Comparison of ENCODE assay signal across 12 cellular contexts in the genomic region with DNA sequence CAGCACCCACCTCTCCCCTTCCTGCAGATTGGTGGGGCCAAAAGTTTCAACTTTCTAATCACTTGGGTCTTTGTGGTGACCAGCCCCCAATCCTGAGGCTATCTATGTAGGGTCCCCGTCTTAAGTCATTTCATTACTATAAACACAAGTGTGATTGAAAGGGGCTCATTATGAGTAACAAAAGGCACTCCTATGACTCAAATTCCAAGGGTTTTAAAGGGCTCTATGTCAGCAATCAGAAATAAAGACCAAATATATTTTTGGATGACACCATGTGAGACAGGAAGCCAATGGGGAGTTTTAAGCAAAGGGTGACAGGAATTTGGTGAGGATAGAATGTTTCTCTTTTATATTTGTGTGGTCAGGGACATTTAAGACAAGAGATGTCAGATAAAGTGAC.
"Had no signal": no experiment of that assay in that cellular context is flagged by ENCODE, and none has a peak within 500 bp of the region (broad histone marks: within the 10 kb centered on the region; RNA-seq: fewer than 3 reads in every experiment).

No MANE protein-coding gene starts in this region.

- H3K36me3 Mint-ChIP-seq: mesothelial cell of epicardium had no signal

- DNase-seq: activated CD4-positive, alpha-beta T cell treated with anti-CD3 and anti-CD28 coated beads, Interleukin-2, amount 50 U/mL, for 4 hours; activated effector memory CD4-positive, alpha-beta T cell treated with Interleukin-2 at 50 U/mL for 16 hours; aorta; hippocampal formation; kidney glomerular epithelial cell; lower lobe of right lung; small intestine; trophoblast cell had no signal

- H3K27ac Mint-ChIP-seq: activated naive CD8-positive, alpha-beta T cell; mesothelial cell of epicardium; T-helper 2 cell treated with Interferon-gamma antibody and Interleukin-4, amounts not matched to agents 5 μg/mL and 100 μg/mL, for 36 hours had no signal

- H3K4me3 ChIP-seq: breast epithelium, lower lobe of right lung had no signal

- H3K4me3 Mint-ChIP-seq: activated naive CD8-positive, alpha-beta T cell; mesothelial cell of epicardium; T-helper 2 cell treated with Interferon-gamma antibody and Interleukin-4, amounts not matched to agents 5 μg/mL and 100 μg/mL, for 36 hours had no signal

- H3K9me3 ChIP-seq: breast epithelium, lower lobe of right lung had no signal

- ATAC-seq: lower lobe of right lung had no signal

- H3K36me3 ChIP-seq: breast epithelium, lower lobe of right lung had no signal

- FAIRE-seq: small intestine had no signal

- H3K9me3 Mint-ChIP-seq: mesothelial cell of epicardium had no signal

- H3K27ac ChIP-seq: breast epithelium, lower lobe of right lung had no signal

- H3K27me3 ChIP-seq: breast epithelium had no signal

- H3K4me1 ChIP-seq: breast epithelium had no signal

- H3K27me3 Mint-ChIP-seq: activated naive CD8-positive, alpha-beta T cell had no signal
